In the genomic region with DNA sequence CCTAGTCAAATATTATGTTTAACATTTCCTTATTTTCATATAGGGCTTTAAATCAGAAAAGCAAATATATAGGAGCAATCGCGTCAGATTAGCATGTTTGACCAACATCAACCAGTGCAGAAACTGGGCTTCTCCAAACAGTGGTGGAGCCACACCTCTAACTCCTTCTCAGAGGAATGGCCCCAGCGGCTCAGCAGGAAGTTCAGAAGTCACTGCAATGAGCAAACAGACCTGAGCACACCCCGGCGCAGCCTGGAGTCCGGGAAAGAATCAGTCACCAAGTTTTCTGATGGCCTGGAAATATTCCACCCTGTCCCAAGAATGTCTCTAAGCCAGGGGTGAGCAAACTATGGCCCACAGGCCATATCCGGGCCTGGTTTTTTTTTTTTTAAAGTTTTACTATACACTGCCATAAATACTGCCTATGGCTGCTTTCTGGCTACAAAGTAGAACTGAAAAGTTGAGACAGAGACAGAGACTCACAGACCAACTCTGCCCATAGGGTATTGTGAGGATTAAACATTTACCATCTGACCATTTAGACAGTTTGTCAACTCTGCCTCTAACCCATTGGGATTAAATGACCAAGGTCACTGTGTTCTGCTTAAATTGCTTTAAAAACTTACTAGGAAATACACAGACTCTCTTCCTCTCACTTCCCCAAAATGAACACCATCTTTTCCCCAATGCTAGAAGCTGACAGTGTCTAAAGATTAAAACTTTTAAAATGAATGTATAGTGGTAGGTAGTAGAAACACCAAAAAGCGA, we compare ENCODE assay signal across 8 cellular contexts. TPM values are rescaled to one million over a fixed set of nuclear protein-coding genes. Genes with fewer than 3 reads are reported as not detected.
DNase-seq lines count a peak whose midpoint lies in the region; ATAC-seq and TF ChIP-seq lines count a peak whose summit lies in the region.

No MANE protein-coding gene starts in this region.

- H3K36me3 Mint-ChIP-seq in progenitor cell of endocrine pancreas (ENCODE audit: insufficient read depth), result peaks cover 14% of the 10 kb centered on the region
- H3K36me3 Mint-ChIP-seq in activated naive CD4-positive, alpha-beta T cell treated with anti-CD3 and anti-CD28 coated beads for 36 hours (ENCODE audit: low read depth), result no peaks in the 10 kb centered on the region

- DNase-seq in LNCaP clone FGC (ENCODE audit: low read depth) (peak; percentile 99), dermis blood vessel endothelial cell (peak; percentile 66), progenitor cell of endocrine pancreas (ENCODE audit: low spot score, unreplicated experiment) (peak; percentile 60), iPS-NIHi11 (ENCODE audit: low spot score) (no peak), NCI-H345 (lab: John Stamatoyannopoulos, UW) (no peak)
- no peak for DNase-seq in activated naive CD4-positive, alpha-beta T cell treated with anti-CD3 and anti-CD28 coated beads for 36 hours

- no peak overlapping the region for H3K4me3 ChIP-seq in LNCaP clone FGC (ENCODE audit: low read depth, low read length)

- CTCF ChIA-PET in activated naive CD4-positive, alpha-beta T cell treated with anti-CD3 and anti-CD28 coated beads for 36 hours (lab: Charles Lee), result no interaction called here

- peak overlapping the region; percentile 57 for H3K4me3 Mint-ChIP-seq in progenitor cell of endocrine pancreas (ENCODE audit: low read depth)
- no peak overlapping the region for H3K4me3 Mint-ChIP-seq in activated naive CD4-positive, alpha-beta T cell treated with anti-CD3 and anti-CD28 coated beads for 36 hours

- TF ChIP-seq CTCF in LNCaP clone FGC (IDR thresholded peaks at IDR 0.05; ENCODE audit: control insufficient read depth, extremely low read depth, insufficient read depth) (no peak), progenitor cell of endocrine pancreas (IDR thresholded peaks at IDR 0.05; ENCODE audit: unreplicated experiment) (no peak)

- intact Hi-C loops in activated naive CD4-positive, alpha-beta T cell treated with anti-CD3 and anti-CD28 coated beads for 36 hours (cut with micrococcal nuclease), result no loop called here

- ATAC-seq in GM21529 (IDR thresholded peaks at IDR 0.05; ENCODE audit: unreplicated experiment) (peak; percentile 70), GM18502 (IDR thresholded peaks at IDR 0.05; ENCODE audit: poor library complexity, unreplicated experiment) (no peak)

- peak overlapping the region; percentile 85 for H3K27ac Mint-ChIP-seq in progenitor cell of endocrine pancreas
- no peak overlapping the region for H3K27ac Mint-ChIP-seq in activated naive CD4-positive, alpha-beta T cell treated with anti-CD3 and anti-CD28 coated beads for 36 hours

- peaks cover 6% of the 10 kb centered on the region for H3K9me3 Mint-ChIP-seq in progenitor cell of endocrine pancreas (ENCODE audit: low read depth)
- no peaks in the 10 kb centered on the region for H3K9me3 Mint-ChIP-seq in activated naive CD4-positive, alpha-beta T cell treated with anti-CD3 and anti-CD28 coated beads for 36 hours

- peaks cover 37% of the 10 kb centered on the region for H3K27me3 Mint-ChIP-seq in progenitor cell of endocrine pancreas
- H3K27me3 Mint-ChIP-seq in activated naive CD4-positive, alpha-beta T cell treated with anti-CD3 and anti-CD28 coated beads for 36 hours (ENCODE audit: low read depth), result peaks cover 35% of the 10 kb centered on the region

- peaks cover 30% of the 10 kb centered on the region for H3K4me1 Mint-ChIP-seq in progenitor cell of endocrine pancreas (ENCODE audit: low read depth)
- no peaks in the 10 kb centered on the region for H3K4me1 Mint-ChIP-seq in activated naive CD4-positive, alpha-beta T cell treated with anti-CD3 and anti-CD28 coated beads for 36 hours (ENCODE audit: low read depth)

RNA-seq across cellular contexts. Expression of a gene that starts 5.4 kb away (rescaled TPM):
- 32.7 and 57.8 TPM in 2 replicates for total RNA-seq in dermis blood vessel endothelial cell
- total RNA-seq in progenitor cell of endocrine pancreas, result 104 and 112 TPM in 2 replicates
- total RNA-seq in activated naive CD4-positive, alpha-beta T cell treated with anti-CD3 and anti-CD28 coated beads for 36 hours, result under 1 TPM; 0.89 to 0.93 TPM

Comparison
In these comparisons a context has a peak if more than half of its experiments do, and no peak if none do; other contexts are left out.
1. DNase-seq: peak in LNCaP clone FGC (single experiment), dermis blood vessel endothelial cell (single experiment) and progenitor cell of endocrine pancreas (single experiment); none in iPS-NIHi11 (single experiment), activated naive CD4-positive, alpha-beta T cell treated with anti-CD3 and anti-CD28 coated beads for 36 hours (single experiment) and NCI-H345 (single experiment).
2. RNA of a gene that starts 5.4 kb away (total RNA-seq): 104 to 112 TPM in progenitor cell of endocrine pancreas and 32.7 to 57.8 TPM in dermis blood vessel endothelial cell; 0.89 to 0.93 TPM in activated naive CD4-positive, alpha-beta T cell treated with anti-CD3 and anti-CD28 coated beads for 36 hours; every median in the first group is over 10 times any median in the second.